Comparison of ENCODE assay signal across 1 cellular context in the genomic region with DNA sequence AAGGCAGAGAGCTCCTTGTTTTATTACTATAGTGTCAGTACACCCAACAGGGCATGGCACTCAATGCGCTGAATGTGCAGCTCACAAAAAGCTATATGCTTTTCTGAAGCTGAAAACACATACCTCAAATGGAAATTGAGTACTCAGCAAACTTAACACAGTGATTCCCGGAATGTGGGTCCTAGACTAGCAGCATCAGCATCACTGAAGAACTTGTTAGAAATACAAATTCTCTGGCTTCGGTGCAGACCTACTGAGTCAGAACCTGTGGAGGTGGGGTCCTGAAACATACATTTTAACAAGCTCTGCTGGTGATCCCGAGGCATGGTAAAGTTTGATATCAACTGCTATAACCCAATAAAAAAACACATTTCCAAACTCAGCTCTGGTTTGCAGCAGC.
TF ChIP-seq lines count a peak whose summit lies in the region.

No MANE protein-coding gene starts in this region.

TF ChIP-seq in SK-N-SH treated with all-trans-retinoic acid at 6 μM for 48 hours, 23 proteins besides CTCF, POLR2A, EP300 and RAD21:
- TF ChIP-seq, protein P1, sequence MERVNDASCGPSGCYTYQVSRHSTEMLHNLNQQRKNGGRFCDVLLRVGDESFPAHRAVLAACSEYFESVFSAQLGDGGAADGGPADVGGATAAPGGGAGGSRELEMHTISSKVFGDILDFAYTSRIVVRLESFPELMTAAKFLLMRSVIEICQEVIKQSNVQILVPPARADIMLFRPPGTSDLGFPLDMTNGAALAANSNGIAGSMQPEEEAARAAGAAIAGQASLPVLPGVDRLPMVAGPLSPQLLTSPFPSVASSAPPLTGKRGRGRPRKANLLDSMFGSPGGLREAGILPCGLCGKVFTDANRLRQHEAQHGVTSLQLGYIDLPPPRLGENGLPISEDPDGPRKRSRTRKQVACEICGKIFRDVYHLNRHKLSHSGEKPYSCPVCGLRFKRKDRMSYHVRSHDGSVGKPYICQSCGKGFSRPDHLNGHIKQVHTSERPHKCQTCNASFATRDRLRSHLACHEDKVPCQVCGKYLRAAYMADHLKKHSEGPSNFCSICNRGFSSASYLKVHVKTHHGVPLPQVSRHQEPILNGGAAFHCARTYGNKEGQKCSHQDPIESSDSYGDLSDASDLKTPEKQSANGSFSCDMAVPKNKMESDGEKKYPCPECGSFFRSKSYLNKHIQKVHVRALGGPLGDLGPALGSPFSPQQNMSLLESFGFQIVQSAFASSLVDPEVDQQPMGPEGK (CRISPR knock-in tag; IDR thresholded peaks at IDR 0.05; ENCODE audit: borderline replicate concordance) = no peak
- TF ChIP-seq CSDC2 (CRISPR knock-in tag; IDR thresholded peaks at IDR 0.05) (no peak), TOX (CRISPR knock-in tag; IDR thresholded peaks at IDR 0.05; ENCODE audit: borderline replicate concordance) (no peak), TCF4 (CRISPR knock-in tag; IDR thresholded peaks at IDR 0.05; ENCODE audit: borderline replicate concordance) (no peak), ISL1 (CRISPR knock-in tag; IDR thresholded peaks at IDR 0.05) (no peak), BACH2 (CRISPR knock-in tag; IDR thresholded peaks at IDR 0.05; ENCODE audit: borderline replicate concordance) (no peak), ZFP3 (CRISPR knock-in tag; IDR thresholded peaks at IDR 0.05) (no peak), ZC3H10 (CRISPR knock-in tag; IDR thresholded peaks at IDR 0.05) (no peak), GLIS3 (CRISPR knock-in tag; IDR thresholded peaks at IDR 0.05) (no peak), ZFP30 (CRISPR knock-in tag; IDR thresholded peaks at IDR 0.05) (no peak), RARB (CRISPR knock-in tag; IDR thresholded peaks at IDR 0.05) (no peak), ESRRG (CRISPR knock-in tag; IDR thresholded peaks at IDR 0.05) (no peak), ZNF70 (CRISPR knock-in tag; IDR thresholded peaks at IDR 0.05) (no peak), ZNF565 (CRISPR knock-in tag; conservative IDR thresholded peaks at IDR 0.05; ENCODE audit: low read depth) (no peak)
- TF ChIP-seq, protein P2, sequence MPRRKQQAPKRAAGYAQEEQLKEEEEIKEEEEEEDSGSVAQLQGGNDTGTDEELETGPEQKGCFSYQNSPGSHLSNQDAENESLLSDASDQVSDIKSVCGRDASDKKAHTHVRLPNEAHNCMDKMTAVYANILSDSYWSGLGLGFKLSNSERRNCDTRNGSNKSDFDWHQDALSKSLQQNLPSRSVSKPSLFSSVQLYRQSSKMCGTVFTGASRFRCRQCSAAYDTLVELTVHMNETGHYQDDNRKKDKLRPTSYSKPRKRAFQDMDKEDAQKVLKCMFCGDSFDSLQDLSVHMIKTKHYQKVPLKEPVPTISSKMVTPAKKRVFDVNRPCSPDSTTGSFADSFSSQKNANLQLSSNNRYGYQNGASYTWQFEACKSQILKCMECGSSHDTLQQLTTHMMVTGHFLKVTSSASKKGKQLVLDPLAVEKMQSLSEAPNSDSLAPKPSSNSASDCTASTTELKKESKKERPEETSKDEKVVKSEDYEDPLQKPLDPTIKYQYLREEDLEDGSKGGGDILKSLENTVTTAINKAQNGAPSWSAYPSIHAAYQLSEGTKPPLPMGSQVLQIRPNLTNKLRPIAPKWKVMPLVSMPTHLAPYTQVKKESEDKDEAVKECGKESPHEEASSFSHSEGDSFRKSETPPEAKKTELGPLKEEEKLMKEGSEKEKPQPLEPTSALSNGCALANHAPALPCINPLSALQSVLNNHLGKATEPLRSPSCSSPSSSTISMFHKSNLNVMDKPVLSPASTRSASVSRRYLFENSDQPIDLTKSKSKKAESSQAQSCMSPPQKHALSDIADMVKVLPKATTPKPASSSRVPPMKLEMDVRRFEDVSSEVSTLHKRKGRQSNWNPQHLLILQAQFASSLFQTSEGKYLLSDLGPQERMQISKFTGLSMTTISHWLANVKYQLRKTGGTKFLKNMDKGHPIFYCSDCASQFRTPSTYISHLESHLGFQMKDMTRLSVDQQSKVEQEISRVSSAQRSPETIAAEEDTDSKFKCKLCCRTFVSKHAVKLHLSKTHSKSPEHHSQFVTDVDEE (CRISPR knock-in tag; IDR thresholded peaks at IDR 0.05) = no peak
- TF ChIP-seq, protein P3, sequence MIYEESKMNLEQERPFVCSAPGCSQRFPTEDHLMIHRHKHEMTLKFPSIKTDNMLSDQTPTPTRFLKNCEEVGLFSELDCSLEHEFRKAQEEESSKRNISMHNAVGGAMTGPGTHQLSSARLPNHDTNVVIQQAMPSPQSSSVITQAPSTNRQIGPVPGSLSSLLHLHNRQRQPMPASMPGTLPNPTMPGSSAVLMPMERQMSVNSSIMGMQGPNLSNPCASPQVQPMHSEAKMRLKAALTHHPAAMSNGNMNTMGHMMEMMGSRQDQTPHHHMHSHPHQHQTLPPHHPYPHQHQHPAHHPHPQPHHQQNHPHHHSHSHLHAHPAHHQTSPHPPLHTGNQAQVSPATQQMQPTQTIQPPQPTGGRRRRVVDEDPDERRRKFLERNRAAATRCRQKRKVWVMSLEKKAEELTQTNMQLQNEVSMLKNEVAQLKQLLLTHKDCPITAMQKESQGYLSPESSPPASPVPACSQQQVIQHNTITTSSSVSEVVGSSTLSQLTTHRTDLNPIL (CRISPR knock-in tag; IDR thresholded peaks at IDR 0.05; ENCODE audit: low read depth) = no peak
